8 cellular contexts compared by ENCODE assay signal in genomic region chr6:105993769-105994521, GRCh38.
DNase-seq lines count a peak whose midpoint lies in the region; ATAC-seq and TF ChIP-seq lines count a peak whose summit lies in the region.

No MANE protein-coding gene starts in this region.

- in situ Hi-C loops in brain microvascular endothelial cell (cut with HindIII; ENCODE audit: low pct_ligation_motif_present, low sequenced_read_pairs) = no loop called here

- no peak for ATAC-seq in GM18517 (IDR thresholded peaks at IDR 0.05; ENCODE audit: unreplicated experiment)

- peak overlapping the region; percentile 61 for H3K4me3 ChIP-seq in brain microvascular endothelial cell (ENCODE audit: low read depth, low read length)

- DNase-seq in GM20000 (ENCODE audit: low spot score) (peak; percentile 46), brain microvascular endothelial cell (no peak), immature natural killer cell (peak in 2 of 3 donors; percentile 56 to 65), NCI-H128 (lab: John Stamatoyannopoulos, UW; ENCODE audit: unreplicated experiment) (no peak), NCI-H748 (lab: John Stamatoyannopoulos, UW; ENCODE audit: unreplicated experiment) (no peak)
- DNase-seq in stimulated activated CD8-positive, alpha-beta memory T cell treated with anti-CD3 and anti-CD28 coated beads, Interleukin-12 subunit alpha, Interleukin-12 subunit beta, amount 100 ng/mL, for 1 hour (ENCODE audit: low read depth) = peak; percentile 30

- peaks cover 2% of the 10 kb centered on the region for H3K27me3 ChIP-seq in brain microvascular endothelial cell (replicated peaks)

- H3K27ac ChIP-seq in brain microvascular endothelial cell = no peak overlapping the region

- peaks cover 36% of the 10 kb centered on the region for H3K27me3 Mint-ChIP-seq in T-helper 1 cell treated with Interleukin-12 subunit alpha and Interleukin-12 subunit beta and Interleukin-4 antibody, amounts not matched to agents 30 μg/mL and 1 μg/mL, for 36 hours (ENCODE audit: low read depth)
- peaks cover 31 to 54% (median 47%) of the 10 kb centered on the region in 3 donors for H3K27me3 Mint-ChIP-seq in immature natural killer cell (ENCODE audit: low read depth in 3 of 3)

- H3K4me3 Mint-ChIP-seq in T-helper 1 cell treated with Interleukin-12 subunit alpha and Interleukin-12 subunit beta and Interleukin-4 antibody, amounts not matched to agents 30 μg/mL and 1 μg/mL, for 36 hours = peak overlapping the region; percentile 94
- H3K4me3 Mint-ChIP-seq in immature natural killer cell = peak overlapping the region; percentile 88 to 98 (median 97)

- peaks cover 8% of the 10 kb centered on the region for H3K36me3 Mint-ChIP-seq in T-helper 1 cell treated with Interleukin-12 subunit alpha and Interleukin-12 subunit beta and Interleukin-4 antibody, amounts not matched to agents 30 μg/mL and 1 μg/mL, for 36 hours (ENCODE audit: low read depth)
- H3K36me3 Mint-ChIP-seq in immature natural killer cell = no peaks in the 10 kb centered on the region

- no peaks in the 10 kb centered on the region for H3K9me3 Mint-ChIP-seq in T-helper 1 cell treated with Interleukin-12 subunit alpha and Interleukin-12 subunit beta and Interleukin-4 antibody, amounts not matched to agents 30 μg/mL and 1 μg/mL, for 36 hours
- H3K9me3 Mint-ChIP-seq in immature natural killer cell = no peaks in the 10 kb centered on the region

- no peak for TF ChIP-seq CTCF in GM20000 (IDR thresholded peaks at IDR 0.05; ENCODE audit: extremely low read depth, missing control alignments)
- no peak for TF ChIP-seq CTCF in brain microvascular endothelial cell (IDR thresholded peaks at IDR 0.05; ENCODE audit: low read depth, low read length, missing control alignments)

- H3K4me1 Mint-ChIP-seq in T-helper 1 cell treated with Interleukin-12 subunit alpha and Interleukin-12 subunit beta and Interleukin-4 antibody, amounts not matched to agents 30 μg/mL and 1 μg/mL, for 36 hours (ENCODE audit: low read depth) = peaks cover 42% of the 10 kb centered on the region
- peaks cover 30 to 41% of the 10 kb centered on the region in 2 donors for H3K4me1 Mint-ChIP-seq in immature natural killer cell

- H3K27ac Mint-ChIP-seq in T-helper 1 cell treated with Interleukin-12 subunit alpha and Interleukin-12 subunit beta and Interleukin-4 antibody, amounts not matched to agents 30 μg/mL and 1 μg/mL, for 36 hours = peak overlapping the region; percentile 92
- peak overlapping the region in 3 of 6 donors; percentile 8 to 71 (median 65) for H3K27ac Mint-ChIP-seq in immature natural killer cell

- no peaks in the 10 kb centered on the region for H3K36me3 ChIP-seq in brain microvascular endothelial cell (replicated peaks)

Comparison
In these comparisons a context has a peak if more than half of its experiments do, and no peak if none do; other contexts are left out.
1. DNase-seq: peak in GM20000 (single experiment), immature natural killer cell (2 of 3) and stimulated activated CD8-positive, alpha-beta memory T cell treated with anti-CD3 and anti-CD28 coated beads, Interleukin-12 subunit alpha, Interleukin-12 subunit beta, amount 100 ng/mL, for 1 hour (single experiment); none in brain microvascular endothelial cell (single experiment), NCI-H128 (single experiment) and NCI-H748 (single experiment).